In genomic region chr7:45573636-45574470, GRCh38 we compare ENCODE assay signal across 7 cellular contexts. TPM values are rescaled to one million over a fixed set of nuclear protein-coding genes. Genes with fewer than 3 reads are reported as not detected.
DNase-seq lines count a peak whose midpoint lies in the region; ATAC-seq and TF ChIP-seq lines count a peak whose summit lies in the region.

Gene ADCY1, plus strand, starts transcription at chr7:45574368. Its CDS starts 176 bp downstream, at chr7:45574544.

- H3K9me2 ChIP-seq in MM.1S (replicated peaks; ENCODE audit: insufficient read depth, low read length): no peaks in the 10 kb centered on the region

- H3K4me1 Mint-ChIP-seq in central memory CD8-positive, alpha-beta T cell: no peaks in the 10 kb centered on the region

- H3F3A ChIP-seq in MM.1S (ENCODE audit: insufficient read depth, low read length): no peaks in the 10 kb centered on the region

- H3K9me3 Mint-ChIP-seq in central memory CD8-positive, alpha-beta T cell: no peaks in the 10 kb centered on the region

- peak; percentile 88 for DNase-seq in GM13977 (ENCODE audit: low spot score)
- DNase-seq in MM.1S: peak; percentile 58
- no peak for DNase-seq in central memory CD8-positive, alpha-beta T cell (ENCODE audit: low spot score in 2 of 2)
- peak; percentile 86 for DNase-seq in mesenteric fat pad (ENCODE audit: low spot score)
- DNase-seq in posterior cingulate gyrus: no peak
- no peak for DNase-seq in NCI-H187 (lab: John Stamatoyannopoulos, UW)
- no peak for DNase-seq in NCI-H1694 treated with DMSO at 0.1 percent for 48 hours (lab: John Stamatoyannopoulos, UW)

- peak within 1 kb of the TSS; percentile 100 for H3K4me2 ChIP-seq in MM.1S (ENCODE audit: low read depth, low read length)

- no peaks in the 10 kb centered on the region for H3K27me3 ChIP-seq in MM.1S (replicated peaks; ENCODE audit: insufficient read depth, low read length)

- no peaks in the 10 kb centered on the region for H3K9me3 ChIP-seq in MM.1S (replicated peaks; ENCODE audit: insufficient read depth, low read length)

- peaks cover 1% of the 10 kb centered on the region for H3K36me3 Mint-ChIP-seq in central memory CD8-positive, alpha-beta T cell (ENCODE audit: insufficient read depth)

- H3K27ac Mint-ChIP-seq in central memory CD8-positive, alpha-beta T cell (ENCODE audit: low read depth): no peak within 1 kb of the TSS

- in situ Hi-C loops in GM13977 (cut with MboI; ENCODE audit: low pct_unique_long_range_greater_than_20kb, low sequenced_read_pairs, unreplicated experiment): no loop called here

- H2AFZ ChIP-seq in MM.1S (ENCODE audit: low read length): peak within 1 kb of the TSS; percentile 98

- H3K4me1 ChIP-seq in MM.1S (ENCODE audit: low read length): peaks cover 8% of the 10 kb centered on the region; the same call in 1 of the 2 replicates

- no peaks in the 10 kb centered on the region for H4K20me1 ChIP-seq in MM.1S (ENCODE audit: insufficient read depth, low read length)

- H3K27me3 Mint-ChIP-seq in central memory CD8-positive, alpha-beta T cell: peaks cover 59% of the 10 kb centered on the region

- H3K9ac ChIP-seq in MM.1S (ENCODE audit: low read length): peak within 1 kb of the TSS; percentile 75

- no peak for ATAC-seq in central memory CD8-positive, alpha-beta T cell (replicated peaks; ENCODE audit: extremely low read depth, poor library complexity, severe bottlenecking)

- H3K27ac ChIP-seq in MM.1S (ENCODE audit: low read length): no peak within 1 kb of the TSS

- peak within 1 kb of the TSS; percentile 93 for H3K4me3 ChIP-seq in MM.1S (ENCODE audit: low read length)

- intact Hi-C loops in posterior cingulate gyrus (cut with DNase I): no loop called here

- H3K36me3 ChIP-seq in MM.1S (replicated peaks; ENCODE audit: insufficient read depth, low read length): no peaks in the 10 kb centered on the region

- peak within 1 kb of the TSS; percentile 34 for H3K4me3 Mint-ChIP-seq in central memory CD8-positive, alpha-beta T cell

- H3K79me2 ChIP-seq in MM.1S (ENCODE audit: low read length): peaks cover 13% of the 10 kb centered on the region

- no peak for TF ChIP-seq CTCF in GM13977 (IDR thresholded peaks at IDR 0.05; ENCODE audit: extremely low read depth, insufficient read depth, missing control alignments)
- no peak for TF ChIP-seq CTCF in MM.1S (IDR thresholded peaks at IDR 0.05; ENCODE audit: low read length)

RNA-seq across cellular contexts. Expression of gene ADCY1, which starts in this region (rescaled TPM):
- 3.3 TPM for total RNA-seq in mesenteric fat pad

Comparison
In these comparisons a context has a peak if more than half of its experiments do, and no peak if none do; other contexts are left out.
1. DNase-seq: peak in GM13977 (single experiment), MM.1S (single experiment) and mesenteric fat pad (single experiment); none in central memory CD8-positive, alpha-beta T cell (0 of 2), posterior cingulate gyrus (0 of 10), NCI-H187 (0 of 2) and NCI-H1694 treated with DMSO at 0.1 percent for 48 hours (single experiment).